ENCODE assay signal across 23 cellular contexts in the genomic region with DNA sequence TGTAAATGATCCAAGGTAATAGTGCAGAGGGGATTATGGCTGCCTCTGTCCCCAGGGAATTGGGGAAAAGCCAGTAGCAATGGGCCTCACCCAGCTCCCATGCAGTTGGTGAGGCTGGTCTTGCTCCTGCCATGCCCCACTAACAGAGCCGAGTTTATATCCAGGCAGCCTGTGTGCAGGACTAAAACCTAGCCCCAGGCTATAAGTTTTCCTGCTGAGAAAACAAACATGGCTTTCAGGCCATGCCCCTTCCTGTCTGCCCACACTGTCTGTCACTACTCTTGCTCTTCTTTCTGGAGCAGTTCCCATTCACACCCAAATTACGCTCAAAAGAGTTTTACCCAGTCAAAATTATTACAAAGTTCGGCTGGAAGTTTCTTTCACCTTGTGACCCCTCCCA.
A peak's percentile ranks its signal among the peaks of the same experiment; 100 is the strongest.
DNase-seq lines count a peak whose midpoint lies in the region; ATAC-seq and TF ChIP-seq lines count a peak whose summit lies in the region.
"Had no signal": no experiment of that assay in that cellular context is flagged by ENCODE, and none has a peak within 500 bp of the region (broad histone marks: within the 10 kb centered on the region; RNA-seq: fewer than 3 reads in every experiment).

No MANE protein-coding gene starts in this region.

- H3K14ac ChIP-seq in H9 (ENCODE audit: insufficient read depth, low read length), result no peak overlapping the region
- H3K14ac ChIP-seq in trophoblast cell (ENCODE audit: low read length), result no peak overlapping the region

- H2BK5ac ChIP-seq in H9 (ENCODE audit: insufficient read length, low read length) (no peak overlapping the region), trophoblast cell (ENCODE audit: low read depth, low read length, poor library complexity) (peak overlapping the region; percentile 40)

- H3K27me3 Mint-ChIP-seq in H9 (ENCODE audit: low read depth), result no peaks in the 10 kb centered on the region
- no peaks in the 10 kb centered on the region for H3K27me3 Mint-ChIP-seq in activated CD4-positive, alpha-beta T cell treated with anti-CD3 and anti-CD28 coated beads for 36 hours
- H3K27me3 Mint-ChIP-seq: IgD-negative memory B cell had no signal

- no peak overlapping the region for H3K56ac ChIP-seq in H9 (ENCODE audit: insufficient read length, low read depth, low read length)

- H2BK12ac ChIP-seq in H9 (ENCODE audit: insufficient read length, low read depth, low read length) (no peak overlapping the region), trophoblast cell (ENCODE audit: low read length) (no peak overlapping the region)

- no peaks in the 10 kb centered on the region for H4K20me1 ChIP-seq in H9 (ENCODE audit: control insufficient read depth, insufficient read depth, insufficient read length)
- H4K20me1 ChIP-seq: BLaER1 had no signal

- peaks cover 3% of the 10 kb centered on the region in 2 experiments; a peak in 1 of 5 replicates for H3K9me3 Mint-ChIP-seq in H9
- peaks cover 9% of the 10 kb centered on the region for H3K9me3 Mint-ChIP-seq in activated CD4-positive, alpha-beta T cell treated with anti-CD3 and anti-CD28 coated beads for 36 hours (ENCODE audit: low read depth)

- POLR2A ChIA-PET in activated CD4-positive, alpha-beta T cell treated with anti-CD3 and anti-CD28 coated beads for 36 hours (lab: Charles Lee), result no interaction called here

- H3K4me2 ChIP-seq in H9 (ENCODE audit: insufficient read depth, insufficient read length, low read length) (no peak overlapping the region), trophoblast cell (ENCODE audit: low read length) (no peak overlapping the region)

- peaks cover 2 to 9% of the 10 kb centered on the region in 2 experiments for H3K4me1 Mint-ChIP-seq in H9
- H3K4me1 Mint-ChIP-seq in activated CD4-positive, alpha-beta T cell treated with anti-CD3 and anti-CD28 coated beads for 36 hours, result no peaks in the 10 kb centered on the region
- H3K4me1 Mint-ChIP-seq: IgD-negative memory B cell had no signal

- H3K27me3 ChIP-seq in H9 (ENCODE audit: insufficient read depth, low read length) (no peaks in the 10 kb centered on the region), trophoblast cell (ENCODE audit: insufficient read depth, low read length) (no peaks in the 10 kb centered on the region)
- H3K27me3 ChIP-seq: BLaER1, Peyer's patch had no signal

- no peak overlapping the region for H2BK15ac ChIP-seq in H9 (ENCODE audit: low read depth, low read length)

- no peaks in the 10 kb centered on the region; the same call in 1 of the 2 replicates for H3K4me1 ChIP-seq in H9 (ENCODE audit: insufficient read depth, low read length)
- H3K4me1 ChIP-seq in trophoblast cell (ENCODE audit: control insufficient read depth in 1 of 2, insufficient read depth in 2 of 2, low read length in 2 of 2), result peaks cover 3% of the 10 kb centered on the region in 2 experiments
- H3K4me1 ChIP-seq: BLaER1, Peyer's patch had no signal

- H3K23ac ChIP-seq in H9 (ENCODE audit: insufficient read length, low read depth, low read length), result no peak overlapping the region
- H3K23ac ChIP-seq in trophoblast cell (ENCODE audit: low read length), result no peak overlapping the region

- no peak overlapping the region for H3K18ac ChIP-seq in H9 (ENCODE audit: insufficient read length, low read depth, low read length)
- H3K18ac ChIP-seq in trophoblast cell (ENCODE audit: low read length), result no peak overlapping the region

- no peak for TF ChIP-seq CTCF in H9 (conservative IDR thresholded peaks at IDR 0.05)

- no peak overlapping the region for H3K27ac Mint-ChIP-seq in H9
- no peak overlapping the region for H3K27ac Mint-ChIP-seq in activated CD4-positive, alpha-beta T cell treated with anti-CD3 and anti-CD28 coated beads for 36 hours
- H3K27ac Mint-ChIP-seq: CD8-positive, alpha-beta T cell; IgD-negative memory B cell had no signal

- H3K9ac ChIP-seq in H9 (ENCODE audit: extremely low read depth, insufficient read length, low read length) (no peak overlapping the region), trophoblast cell (ENCODE audit: low read length) (no peak overlapping the region)
- H3K9ac ChIP-seq: BLaER1 had no signal

- H4K5ac ChIP-seq in H9 (ENCODE audit: insufficient read length, low read depth, low read length), result no peak overlapping the region

- no peak for ATAC-seq in GM18909 (IDR thresholded peaks at IDR 0.05; ENCODE audit: poor library complexity, unreplicated experiment)
- ATAC-seq in activated CD4-positive, alpha-beta T cell treated with anti-CD3 and anti-CD28 coated beads for 36 hours, result no peak
- ATAC-seq: CD8-positive, alpha-beta T cell; SK-N-SH treated with all-trans-retinoic acid at 6 μM for 48 hours had no signal

- WGBS in H9 (ENCODE audit: extremely low coverage, insufficient read length, low lambda C conversion rate), result no CpG with 5 or more reads among the region's 3 CpGs
- no CpG with 5 or more reads among the region's 3 CpGs for WGBS in trophoblast cell (ENCODE audit: extremely low coverage, insufficient coverage, insufficient read length)

- H4K91ac ChIP-seq in H9 (ENCODE audit: insufficient read length, low read depth, low read length), result no peak overlapping the region
- no peak overlapping the region for H4K91ac ChIP-seq in trophoblast cell (ENCODE audit: low read depth, low read length)

- no peak overlapping the region for H3T11ph ChIP-seq in H9 (ENCODE audit: low read length)

- no peak overlapping the region for H2BK120ac ChIP-seq in H9 (ENCODE audit: low read depth, low read length, poor library complexity, severe bottlenecking)
- no peak overlapping the region for H2BK120ac ChIP-seq in trophoblast cell (ENCODE audit: insufficient read depth, low read length, poor library complexity)

- DNase-seq in NCI-H2081 (lab: John Stamatoyannopoulos, UW) (peak; percentile 66 to 76), NCI-H2081 treated with DMSO at 0.1 percent for 48 hours (lab: John Stamatoyannopoulos, UW) (no peak), H9 (no peak), RPMI7951 (ENCODE audit: low read depth) (peak; percentile 3), trophoblast cell (no peak), GDM1 (lab: John Stamatoyannopoulos, UW) (no peak)
- DNase-seq in activated CD4-positive, alpha-beta T cell treated with anti-CD3 and anti-CD28 coated beads for 36 hours, result no peak
- DNase-seq: 8988T; CD8-positive, alpha-beta T cell; DMS79; Kasumi-1; MV-4-11; NCI-H1436; NCI-H524 treated with DMSO at 0.1 percent for 48 hours; Peyer's patch; Right ventricle myocardium superior; T-helper 1 cell; T1000 had no signal

- no peaks in the 10 kb centered on the region for H3K79me1 ChIP-seq in H9 (ENCODE audit: insufficient read depth, low read depth, low read length, poor library complexity, severe bottlenecking)
- no peaks in the 10 kb centered on the region for H3K79me1 ChIP-seq in trophoblast cell (ENCODE audit: low read length)

- H2AFZ ChIP-seq in H9 (ENCODE audit: low read length) (peak overlapping the region; percentile 8), trophoblast cell (ENCODE audit: insufficient read depth, low read length, poor library complexity) (no peak overlapping the region)

- H3K9me3 ChIP-seq in H9 (ENCODE audit: control insufficient read depth, low read depth, low read length) (no peaks in the 10 kb centered on the region), trophoblast cell (ENCODE audit: insufficient read depth, low read depth, low read length) (no peaks in the 10 kb centered on the region)
- H3K9me3 ChIP-seq: BLaER1, Peyer's patch had no signal

- intact Hi-C loops in activated CD4-positive, alpha-beta T cell treated with anti-CD3 and anti-CD28 coated beads for 36 hours (cut with DNase I, micrococcal nuclease), result no loop called here

- H3K4ac ChIP-seq in H9 (ENCODE audit: low read depth, low read length) (no peak overlapping the region), trophoblast cell (ENCODE audit: low read depth, low read length) (no peak overlapping the region)

- no peak overlapping the region for H3K4me3 ChIP-seq in trophoblast cell (ENCODE audit: low read depth, low read length)
- H3K4me3 ChIP-seq: BLaER1, Peyer's patch had no signal

- H4K12ac ChIP-seq in trophoblast cell (ENCODE audit: low read depth, low read length), result no peak overlapping the region

- no peaks in the 10 kb centered on the region for H3K36me3 ChIP-seq in trophoblast cell (ENCODE audit: control insufficient read depth in 1 of 2, insufficient read depth in 2 of 2, low read length in 2 of 2)
- H3K36me3 ChIP-seq: BLaER1, Peyer's patch had no signal

- peaks cover 0 to 3% (median under 1%) of the 10 kb centered on the region in 3 experiments; a peak in 5 of 7 replicates for H3K36me3 Mint-ChIP-seq in H9 (ENCODE audit: insufficient read depth in 1 of 3, low read depth in 3 of 3)
- H3K36me3 Mint-ChIP-seq in activated CD4-positive, alpha-beta T cell treated with anti-CD3 and anti-CD28 coated beads for 36 hours (ENCODE audit: low read depth), result no peaks in the 10 kb centered on the region
- H3K36me3 Mint-ChIP-seq: CD8-positive, alpha-beta T cell; IgD-negative memory B cell had no signal

- H3K23me2 ChIP-seq in H9 (ENCODE audit: insufficient read length, low read depth, low read length, poor library complexity, severe bottlenecking), result no peaks in the 10 kb centered on the region

- no peak overlapping the region for H3K27ac ChIP-seq in H9 (ENCODE audit: insufficient read length, low read depth, low read length)
- no peak overlapping the region for H3K27ac ChIP-seq in trophoblast cell (ENCODE audit: low read depth, low read length)
- H3K27ac ChIP-seq: BLaER1, HL-60, Peyer's patch had no signal

- no peak overlapping the region for H4K8ac ChIP-seq in H9 (replicated peaks; ENCODE audit: insufficient read length, low read depth, low read length)
- no peak overlapping the region for H4K8ac ChIP-seq in trophoblast cell (ENCODE audit: low read depth, low read length)

- no peak overlapping the region for H3K4me3 Mint-ChIP-seq in H9
- H3K4me3 Mint-ChIP-seq in activated CD4-positive, alpha-beta T cell treated with anti-CD3 and anti-CD28 coated beads for 36 hours, result no peak overlapping the region
- H3K4me3 Mint-ChIP-seq: CD8-positive, alpha-beta T cell; IgD-negative memory B cell had no signal

- H2AK5ac ChIP-seq in H9 (ENCODE audit: insufficient read length, low read length), result no peak overlapping the region
- H2AK5ac ChIP-seq in trophoblast cell (ENCODE audit: low read length), result no peak overlapping the region

- H3K79me2 ChIP-seq in H9 (ENCODE audit: insufficient read depth, low read length), result no peaks in the 10 kb centered on the region
- H3K79me2 ChIP-seq in trophoblast cell (ENCODE audit: control insufficient read depth, insufficient read depth, low read length, poor library complexity), result no peaks in the 10 kb centered on the region

- CTCF ChIA-PET in activated CD4-positive, alpha-beta T cell treated with anti-CD3 and anti-CD28 coated beads for 36 hours (lab: Charles Lee), result no interaction called here

- H2BK20ac ChIP-seq in H9 (ENCODE audit: low read depth, low read length, poor library complexity, severe bottlenecking), result no peak overlapping the region

Comparison
In these comparisons a context has a peak if more than half of its experiments do, and no peak if none do; other contexts are left out.
1. DNase-seq: peak in NCI-H2081 (2 of 2) and RPMI7951 (single experiment); none in NCI-H2081 treated with DMSO at 0.1 percent for 48 hours (single experiment), H9 (single experiment), trophoblast cell (0 of 2), GDM1 (single experiment) and activated CD4-positive, alpha-beta T cell treated with anti-CD3 and anti-CD28 coated beads for 36 hours (single experiment).